ENCODE assay signal across 18 cellular contexts in the genomic region with DNA sequence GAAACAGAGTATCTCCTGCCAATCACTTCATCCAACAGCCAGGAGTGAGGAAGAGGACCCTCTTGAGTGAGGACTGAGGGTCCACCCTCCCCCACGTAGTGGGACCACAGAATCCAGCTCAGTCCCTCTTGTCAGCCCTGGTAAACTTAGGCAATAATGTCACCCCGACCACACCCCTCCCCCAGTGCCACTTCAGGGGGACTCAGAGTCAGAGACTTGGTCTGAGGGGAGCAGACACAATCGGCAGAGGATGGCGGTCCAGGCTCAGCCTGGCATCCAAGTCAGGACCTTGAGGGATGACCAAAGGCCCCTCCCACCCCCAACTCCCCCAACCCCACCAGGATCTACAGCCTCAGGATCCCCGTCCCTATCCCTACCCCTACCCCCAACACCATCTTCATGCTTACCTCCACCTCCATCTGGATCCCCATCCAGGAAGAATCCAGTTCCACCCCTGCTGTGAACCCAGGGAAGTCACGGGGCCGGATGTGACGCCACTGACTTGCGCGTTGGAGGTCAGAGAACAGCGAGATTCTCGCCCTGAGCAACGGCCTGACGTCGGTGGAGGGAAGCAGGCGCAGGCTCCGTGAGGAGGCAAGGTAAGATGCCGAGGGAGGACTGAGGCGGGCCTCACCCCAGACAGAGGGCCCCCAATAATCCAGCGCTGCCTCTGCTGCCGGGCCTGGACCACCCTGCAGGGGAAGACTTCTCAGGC. TPM values are rescaled to one million over a fixed set of nuclear protein-coding genes. Genes with fewer than 3 reads are reported as not detected.
DNase-seq lines count a peak whose midpoint lies in the region; ATAC-seq and TF ChIP-seq lines count a peak whose summit lies in the region.
"Had no signal": no experiment of that assay in that cellular context is flagged by ENCODE, and none has a peak within 500 bp of the region (broad histone marks: within the 10 kb centered on the region; RNA-seq: fewer than 3 reads in every experiment).

A gene with protein sequence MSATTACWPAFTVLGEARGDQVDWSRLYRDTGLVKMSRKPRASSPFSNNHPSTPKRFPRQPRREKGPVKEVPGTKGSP (minus strand): TSS at position 461 of the 715 bp plus-strand sequence. CDS start 1,261 bp downstream, outside the sequence.
A gene with protein sequence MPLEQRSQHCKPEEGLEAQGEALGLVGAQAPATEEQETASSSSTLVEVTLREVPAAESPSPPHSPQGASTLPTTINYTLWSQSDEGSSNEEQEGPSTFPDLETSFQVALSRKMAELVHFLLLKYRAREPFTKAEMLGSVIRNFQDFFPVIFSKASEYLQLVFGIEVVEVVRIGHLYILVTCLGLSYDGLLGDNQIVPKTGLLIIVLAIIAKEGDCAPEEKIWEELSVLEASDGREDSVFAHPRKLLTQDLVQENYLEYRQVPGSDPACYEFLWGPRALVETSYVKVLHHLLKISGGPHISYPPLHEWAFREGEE (plus strand): TSS at position 497 of the 715 bp plus-strand sequence. CDS start 2,405 bp downstream, outside the sequence.

- no peaks in the 10 kb centered on the region for H3K9me3 ChIP-seq in mesenchymal stem cell (ENCODE audit: control insufficient read depth, low read length)
- H3K9me3 ChIP-seq: upper lobe of right lung had no signal

- H2BK15ac ChIP-seq in mesenchymal stem cell (ENCODE audit: low read depth, poor library complexity, severe bottlenecking): no peak within 1 kb of the TSS

- H3K4me1 ChIP-seq in mesenchymal stem cell (ENCODE audit: control insufficient read depth, insufficient read depth, low read depth, low read length): no peaks in the 10 kb centered on the region
- H3K4me1 ChIP-seq: upper lobe of right lung had no signal

- no peak within 1 kb of the TSS for H3K4ac ChIP-seq in mesenchymal stem cell (ENCODE audit: low read depth in 1 of 2, low read length in 2 of 2)

- H3K36me3 ChIP-seq in mesenchymal stem cell (ENCODE audit: control insufficient read depth in 1 of 2, insufficient read depth in 2 of 2, low read depth in 1 of 2, low read length in 2 of 2): no peaks in the 10 kb centered on the region
- H3K36me3 ChIP-seq: upper lobe of right lung had no signal

- H3K27ac ChIP-seq in coronary artery: no peak within 1 kb of the TSS
- no peak within 1 kb of the TSS for H3K27ac ChIP-seq in mesenchymal stem cell (ENCODE audit: low read length, poor library complexity, severe bottlenecking)
- H3K27ac ChIP-seq: GM23248, upper lobe of right lung had no signal

- H2BK120ac ChIP-seq in mesenchymal stem cell (ENCODE audit: low read depth, low read length): no peak within 1 kb of the TSS

- no peak within 1 kb of the TSS for H3K14ac ChIP-seq in mesenchymal stem cell (ENCODE audit: low read length in 2 of 2)

- H4K91ac ChIP-seq in mesenchymal stem cell (ENCODE audit: low read length): no peak within 1 kb of the TSS

- ATAC-seq in HG03439 (IDR thresholded peaks at IDR 0.05; ENCODE audit: unreplicated experiment) (no peak), GM19035 (IDR thresholded peaks at IDR 0.05; ENCODE audit: unreplicated experiment) (no peak), HG03354 (IDR thresholded peaks at IDR 0.05; ENCODE audit: poor library complexity, severe bottlenecking, unreplicated experiment) (no peak)
- ATAC-seq: left cardiac atrium; Panc1; stimulated activated naive B cell treated with anti-CD40 and anti-IgM and Interleukin-4, amounts not matched to agents 10 μg/mL and 1 μg/mL and 100 μg/mL, for 72 hours; T-helper 17 cell; upper lobe of right lung had no signal

- no peak within 1 kb of the TSS for H3K4me2 ChIP-seq in mesenchymal stem cell (ENCODE audit: low read length, poor library complexity, severe bottlenecking)

- no peak within 1 kb of the TSS for H3K23ac ChIP-seq in mesenchymal stem cell (ENCODE audit: low read length in 2 of 2)

- H4K8ac ChIP-seq in mesenchymal stem cell (ENCODE audit: low read length): no peak within 1 kb of the TSS

- H2AFZ ChIP-seq in mesenchymal stem cell (ENCODE audit: low read depth, low read length): no peak within 1 kb of the TSS
- H2AFZ ChIP-seq: GM23248 had no signal

- DNase-seq in DMS 273 (lab: John Stamatoyannopoulos, UW; ENCODE audit: unreplicated experiment): peak; percentile 88
- DNase-seq in NCI-H146 treated with DMSO at 0.1 percent for 48 hours (lab: John Stamatoyannopoulos, UW; ENCODE audit: unreplicated experiment): peak; percentile 39
- peak; percentile 54 for DNase-seq in NCI-H748 treated with DMSO at 0.1 percent for 48 hours (lab: John Stamatoyannopoulos, UW)
- peak; percentile 69 for DNase-seq in coronary artery (ENCODE audit: low spot score)
- no peak for DNase-seq in mesenchymal stem cell
- DNase-seq: activated CD4-positive, CD25-positive, alpha-beta regulatory T cell treated with anti-CD3 and anti-CD28 coated beads, Interleukin-2, amount 50 U/mL, for 72 hours; activated naive CD4-positive, alpha-beta T cell treated with Interleukin-2 at 50 U/mL for 16 hours; GM23248; KBM-7; left cardiac atrium; NCI-H2171; stimulated activated naive B cell treated with anti-CD40 and anti-IgM and Interleukin-4, amounts not matched to agents 10 μg/mL and 1 μg/mL and 100 μg/mL, for 72 hours; T-helper 17 cell; upper lobe of right lung had no signal

- no peak for TF ChIP-seq CTCF in coronary artery (IDR thresholded peaks at IDR 0.05)

- no peak within 1 kb of the TSS for H3K9ac ChIP-seq in mesenchymal stem cell (ENCODE audit: low read length)
- H3K9ac ChIP-seq: GM23248 had no signal

- no peak within 1 kb of the TSS for H3K18ac ChIP-seq in mesenchymal stem cell (ENCODE audit: low read depth in 1 of 2, low read length in 2 of 2)

- no peaks in the 10 kb centered on the region for H3K79me1 ChIP-seq in mesenchymal stem cell (replicated peaks; ENCODE audit: low read length, poor library complexity, severe bottlenecking)

- H3K27me3 ChIP-seq in mesenchymal stem cell (ENCODE audit: control insufficient read depth in 1 of 2, insufficient read depth in 1 of 2, low read length in 2 of 2): peaks cover 0 to 1% of the 10 kb centered on the region in 2 experiments
- H3K27me3 ChIP-seq: upper lobe of right lung had no signal

- H2BK5ac ChIP-seq in mesenchymal stem cell (ENCODE audit: low read depth, low read length, poor library complexity, severe bottlenecking): no peak within 1 kb of the TSS

- H2BK12ac ChIP-seq in mesenchymal stem cell (ENCODE audit: low read length in 2 of 2): no peak within 1 kb of the TSS

- H2AK5ac ChIP-seq in mesenchymal stem cell (ENCODE audit: low read length, severe bottlenecking): no peak within 1 kb of the TSS

- H3K4me3 ChIP-seq in coronary artery (no peak within 1 kb of the TSS), mesenchymal stem cell (ENCODE audit: insufficient read depth in 1 of 2, low read depth in 1 of 2, low read length in 2 of 2) (no peak within 1 kb of the TSS)
- H3K4me3 ChIP-seq: GM23248, upper lobe of right lung had no signal

- WGBS in mesenchymal stem cell: 83% methylated on average over 6 of the region's 21 CpGs

RNA-seq across cellular contexts. Expression of the first gene that starts in this region (rescaled TPM):
- not detected for polyA plus RNA-seq in mesenchymal stem cell (2013, experiment 1 of 2)
- polyA plus RNA-seq in mesenchymal stem cell (2013, experiment 2 of 2): not detected

RNA-seq across cellular contexts. Expression of the second gene that starts in this region (rescaled TPM):
- polyA plus RNA-seq in mesenchymal stem cell (2013, experiment 1 of 2): not detected
- polyA plus RNA-seq in mesenchymal stem cell (2013, experiment 2 of 2): not detected
